9 cellular contexts compared by ENCODE assay signal in the genomic region with DNA sequence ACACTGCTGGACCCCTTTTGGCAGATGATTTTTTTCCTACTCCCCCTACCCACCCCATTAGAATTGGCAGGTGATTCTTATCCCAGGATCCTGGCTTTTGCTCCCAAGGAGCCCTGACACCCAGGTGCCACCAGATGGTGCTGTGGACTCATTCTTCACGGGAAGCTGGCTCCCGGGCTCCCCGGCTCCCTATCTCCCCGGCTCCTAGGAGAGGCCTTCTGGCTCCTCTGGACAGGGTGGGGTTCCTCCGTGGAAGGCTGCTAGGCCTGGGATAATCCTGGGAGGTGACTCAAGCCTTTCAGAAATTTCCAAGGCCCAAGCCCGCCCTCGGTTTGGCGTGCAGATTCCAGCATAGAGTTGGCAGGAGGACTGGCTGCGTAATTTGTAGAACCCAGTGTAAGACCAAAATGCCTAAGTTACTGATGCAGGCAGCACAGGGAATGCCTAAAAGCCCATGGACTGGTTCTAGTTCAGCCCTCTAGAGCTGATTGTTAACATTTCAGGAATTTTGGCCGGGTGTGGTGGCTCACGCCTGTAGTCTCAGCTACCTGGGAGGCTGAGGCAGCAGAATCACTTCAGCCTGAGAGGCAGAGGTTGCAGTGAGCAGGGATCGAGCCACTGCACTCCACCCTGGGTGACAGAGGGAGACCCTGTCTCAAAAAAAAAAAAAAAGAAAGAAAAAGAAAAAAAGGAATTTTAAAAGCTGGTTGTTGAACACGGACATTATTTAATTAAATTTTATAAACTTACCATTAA. TPM values are rescaled to one million over a fixed set of nuclear protein-coding genes. Genes with fewer than 3 reads are reported as not detected.
DNase-seq lines count a peak whose midpoint lies in the region; ATAC-seq and TF ChIP-seq lines count a peak whose summit lies in the region.
"Had no signal": no experiment of that assay in that cellular context is flagged by ENCODE, and none has a peak within 500 bp of the region (broad histone marks: within the 10 kb centered on the region; RNA-seq: fewer than 3 reads in every experiment).

No MANE protein-coding gene starts in this region.

- H3K79me2 ChIP-seq in DOHH2 (ENCODE audit: control insufficient read depth, low read length) (no peaks in the 10 kb centered on the region), MM.1S (ENCODE audit: low read length) (no peaks in the 10 kb centered on the region)

- DNase-seq in MM.1S = peak; percentile 45
- peak; percentile 26 for DNase-seq in SK-N-MC (ENCODE audit: low read depth, low spot score)
- DNase-seq in activated naive CD8-positive, alpha-beta T cell treated with anti-CD3 and anti-CD28 coated beads, Interleukin-2, amount 50 U/mL, for 16 hours (ENCODE audit: low read depth, low spot score) = peak; percentile 8
- peak; percentile 88 for DNase-seq in cardiac septum (ENCODE audit: low spot score)
- DNase-seq in pons (ENCODE audit: low spot score) = peak; percentile 80
- peak; percentile 86 for DNase-seq in transverse colon

- no peaks in the 10 kb centered on the region for H3K9me2 ChIP-seq in DOHH2 (replicated peaks; ENCODE audit: control insufficient read depth, low read length)
- no peaks in the 10 kb centered on the region for H3K9me2 ChIP-seq in MM.1S (replicated peaks; ENCODE audit: insufficient read depth, low read length)

- H3K36me3 ChIP-seq in DOHH2 (ENCODE audit: control insufficient read depth, low read length) = no peaks in the 10 kb centered on the region
- H3K36me3 ChIP-seq in MM.1S (replicated peaks; ENCODE audit: insufficient read depth, low read length) = no peaks in the 10 kb centered on the region
- no peaks in the 10 kb centered on the region for H3K36me3 ChIP-seq in SK-N-MC (ENCODE audit: insufficient read depth, low read length)
- H3K36me3 ChIP-seq in transverse colon = no peaks in the 10 kb centered on the region

- H3K27me3 ChIP-seq in DOHH2 (ENCODE audit: control insufficient read depth, low read length) (no peaks in the 10 kb centered on the region), MM.1S (replicated peaks; ENCODE audit: insufficient read depth, low read length) (no peaks in the 10 kb centered on the region), transverse colon (no peaks in the 10 kb centered on the region)

- H3F3A ChIP-seq in DOHH2 (ENCODE audit: control insufficient read depth, insufficient read depth) = no peaks in the 10 kb centered on the region
- no peaks in the 10 kb centered on the region for H3F3A ChIP-seq in MM.1S (ENCODE audit: insufficient read depth, low read length)

- H3K4me1 ChIP-seq in DOHH2 (ENCODE audit: control insufficient read depth, low read length) = no peaks in the 10 kb centered on the region
- no peaks in the 10 kb centered on the region for H3K4me1 ChIP-seq in MM.1S (ENCODE audit: low read length)
- H3K4me1 ChIP-seq in transverse colon = peaks cover 0 to 4% (median 2%) of the 10 kb centered on the region in 4 donors

- peak overlapping the region; percentile 65 for H2AFZ ChIP-seq in MM.1S (ENCODE audit: low read length)

- TF ChIP-seq CTCF in DOHH2 (IDR thresholded peaks at IDR 0.05; ENCODE audit: low read depth, low read length, poor library complexity, severe bottlenecking) = peak; percentile 88
- TF ChIP-seq CTCF in MM.1S (IDR thresholded peaks at IDR 0.05; ENCODE audit: low read length) = peak; percentile 85
- TF ChIP-seq CTCF in transverse colon (IDR thresholded peaks at IDR 0.05) = peak; percentile 84 to 89 (median 87)

- intact Hi-C loops in cardiac septum (cut with DNase I) = loop anchor here (2.0 to 5.0 kb wide), 2 partner anchors 14 to 371 kb away; no protein-coding TSS in a partner anchor
- intact Hi-C loops in transverse colon (cut with DNase I; ENCODE audit: low total_unique reads) = no loop called here

- ATAC-seq in GM18861 (IDR thresholded peaks at IDR 0.05; ENCODE audit: unreplicated experiment) = no peak

- H3K9me3 ChIP-seq in DOHH2 (ENCODE audit: control insufficient read depth, insufficient read depth, low read length) (no peaks in the 10 kb centered on the region), MM.1S (replicated peaks; ENCODE audit: insufficient read depth, low read length) (no peaks in the 10 kb centered on the region), SK-N-MC (ENCODE audit: low read depth, low read length) (no peaks in the 10 kb centered on the region), transverse colon (no peaks in the 10 kb centered on the region)

- no peak for TF ChIP-seq EP300 in transverse colon (IDR thresholded peaks at IDR 0.05; ENCODE audit: low read depth)

- no peaks in the 10 kb centered on the region for H4K20me1 ChIP-seq in DOHH2 (ENCODE audit: control insufficient read depth, insufficient read depth, low read depth, low read length)
- H4K20me1 ChIP-seq in MM.1S (ENCODE audit: insufficient read depth, low read length) = no peaks in the 10 kb centered on the region

- H3K4me3 ChIP-seq in DOHH2 (ENCODE audit: low read length) (no peak overlapping the region), MM.1S (ENCODE audit: low read length) (no peak overlapping the region), SK-N-MC (no peak overlapping the region), transverse colon (no peak overlapping the region)

- no peak overlapping the region for H3K27ac ChIP-seq in DOHH2 (ENCODE audit: low read depth, low read length)
- H3K27ac ChIP-seq in MM.1S (ENCODE audit: low read length) = no peak overlapping the region
- no peak overlapping the region for H3K27ac ChIP-seq in SK-N-MC
- peak overlapping the region; percentile 27 to 44 (median 37) for H3K27ac ChIP-seq in transverse colon
- H3K27ac ChIP-seq: epithelial cell of prostate had no signal

- TF ChIP-seq POLR2A in transverse colon (IDR thresholded peaks at IDR 0.05) = no peak

- H3K9ac ChIP-seq in MM.1S (ENCODE audit: low read length) = no peak overlapping the region
- H3K9ac ChIP-seq in SK-N-MC (ENCODE audit: insufficient read length) = no peak overlapping the region

- in situ Hi-C loops in transverse colon (cut with MboI; ENCODE audit: low pct_ligation_motif_present in 1 of 4, low pct_unique_long_range_greater_than_20kb in 1 of 4, low sequenced_read_pairs in 3 of 4) = no loop called here

- WGBS in transverse colon (ENCODE audit: low coverage in 1 of 2), 2 donors = 41 to 100% methylated on average over 1 to 13 of the region's 13 CpGs

- H3K4me2 ChIP-seq in DOHH2 (ENCODE audit: low read length) (peak overlapping the region; percentile 40), MM.1S (ENCODE audit: low read depth, low read length) (peak overlapping the region; percentile 40; the same call in 1 of the 2 replicates)

RNA-seq across cellular contexts. Expression of gene BSDC1, which starts 6.8 kb away (rescaled TPM):
- total RNA-seq in cardiac septum (41.3 TPM), transverse colon (100 to 1,000 TPM in 3 of 4 donors, 10 to 100 TPM in 1; 94.8 to 140 (median 117) TPM)

RNA-seq across cellular contexts. Expression of gene TSSK3, which starts 38.7 kb away (rescaled TPM):
- total RNA-seq in cardiac septum (2.6 TPM), transverse colon (1 to 10 TPM in 2 of 4 donors, not detected in 2; 1.3 to 1.4 TPM)

RNA-seq across cellular contexts. Expression of gene FAM229A, which starts 38.8 kb away (rescaled TPM):
- total RNA-seq in cardiac septum (3.2 TPM), transverse colon (10 to 100 TPM; 12.1 to 59.1 (median 21.1) TPM)

Comparison
In these comparisons a context has a peak if more than half of its experiments do, and no peak if none do; other contexts are left out.
1. H3K27ac ChIP-seq: peak in transverse colon (4 of 4); none in DOHH2 (single experiment), MM.1S (single experiment) and SK-N-MC (single experiment).
2. DNase-seq: peak in every context shown above with its lines; median percentile 88 in cardiac septum; 86 in transverse colon; 80 in pons; 45 in MM.1S; 26 in SK-N-MC; 8 in activated naive CD8-positive, alpha-beta T cell treated with anti-CD3 and anti-CD28 coated beads, Interleukin-2, amount 50 U/mL, for 16 hours.
3. Peak in every context shown above with its lines, with median percentiles within 50 percentile points of each other: CTCF ChIP-seq.